In genomic region chr12:124311292-124312109, GRCh38 we compare ENCODE assay signal across 1 cellular context.
TF ChIP-seq lines count a peak whose summit lies in the region.

No MANE protein-coding gene starts in this region.

TF ChIP-seq in H1, 55 proteins besides CTCF, POLR2A, EP300 and RAD21:
- TF ChIP-seq RFX5 (IDR thresholded peaks at IDR 0.05; ENCODE audit: borderline replicate concordance, low read depth, low read length) = no peak
- TF ChIP-seq CTBP2 (IDR thresholded peaks at IDR 0.05; ENCODE audit: borderline replicate concordance, insufficient read depth, insufficient read length, low read length) = no peak
- TF ChIP-seq POU5F1 (IDR thresholded peaks at IDR 0.05; ENCODE audit: low read depth, low read length) = no peak
- TF ChIP-seq NRF1 (IDR thresholded peaks at IDR 0.05; ENCODE audit: low read depth, low read length) = no peak
